In genomic region chr1:2642131-2642559, GRCh38 we compare ENCODE assay signal across 8 cellular contexts. TPM values are rescaled to one million over a fixed set of nuclear protein-coding genes. Genes with fewer than 3 reads are reported as not detected.
DNase-seq lines count a peak whose midpoint lies in the region; ATAC-seq and TF ChIP-seq lines count a peak whose summit lies in the region.

No MANE protein-coding gene starts in this region.

- H3K4me1 Mint-ChIP-seq in WTC11: no peaks in the 10 kb centered on the region; the same call in 1 of the 2 replicates

- H3K4me3 ChIP-seq in right cardiac atrium (ENCODE audit: low read length): peak overlapping the region; percentile 62
- peak overlapping the region; percentile 57 to 97 (median 78) for H3K4me3 ChIP-seq in spleen

- no peaks in the 10 kb centered on the region for H3K27me3 ChIP-seq in right cardiac atrium (ENCODE audit: control insufficient read depth, insufficient read depth)
- peaks cover 0 to 5% (median 0%) of the 10 kb centered on the region in 7 donors for H3K27me3 ChIP-seq in spleen (replicated peaks in 1 of 7)

- POLR2A ChIA-PET in WTC11 (lab: Charles Lee): no interaction called here

- CTCF ChIA-PET in WTC11 (lab: Charles Lee): no interaction called here

- no peak overlapping the region for H3K27ac Mint-ChIP-seq in WTC11

- intact Hi-C loops in right cardiac atrium (cut with DNase I) (no loop called here), spleen (cut with DNase I; ENCODE audit: low total_unique reads) (loop anchor here (5.0 kb wide), 1 partner anchor 50 kb away; no protein-coding TSS in a partner anchor)

- WGBS in right cardiac atrium: 33% methylated on average over 11 of the region's 11 CpGs
- 39 to 51% (median 48%) methylated on average over 9 to 11 of the region's 11 CpGs for WGBS in spleen, 5 donors

- no peaks in the 10 kb centered on the region for H3K9me3 ChIP-seq in right cardiac atrium (ENCODE audit: control insufficient read depth, low read length)
- peaks cover 0 to 20% (median 17%) of the 10 kb centered on the region in 8 donors for H3K9me3 ChIP-seq in spleen

- TF ChIP-seq POLR2A in spleen (IDR thresholded peaks at IDR 0.05): no peak

- peaks cover 5% of the 10 kb centered on the region for H3K36me3 Mint-ChIP-seq in WTC11

- H3K27ac ChIP-seq in right cardiac atrium (ENCODE audit: low read length) (no peak overlapping the region), spleen (peak overlapping the region; percentile 83 to 98 (median 94))

- peaks cover 23% of the 10 kb centered on the region for H3K9me3 Mint-ChIP-seq in WTC11

- ATAC-seq in GM21723 (IDR thresholded peaks at IDR 0.05; ENCODE audit: unreplicated experiment) (peak; percentile 4), WTC11 (no peak), right cardiac atrium (peak; percentile 9 to 12)

- H3K36me3 ChIP-seq in spleen: no peaks in the 10 kb centered on the region

- TF ChIP-seq CTCF in WTC11 (IDR thresholded peaks at IDR 0.05) (no peak), spleen (IDR thresholded peaks at IDR 0.05 in 8 of 11, conservative IDR thresholded peaks at IDR 0.05 in 3 of 11) (no peak)

- peaks cover 28% of the 10 kb centered on the region for H3K27me3 Mint-ChIP-seq in WTC11 (ENCODE audit: low read depth)

- DNase-seq in WTC11 (ENCODE audit: low spot score): no peak
- peak in 1 of 3 donors; percentile 64 for DNase-seq in right cardiac atrium
- DNase-seq in spleen: no peak
- DNase-seq in HPDE6-E6E7 (ENCODE audit: extremely low spot score): no peak
- DNase-seq in HUDEP-2 (lab: John Stamatoyannopoulos, UW; ENCODE audit: unreplicated experiment in 76 of 76): no peak
- no peak for DNase-seq in NCI-H2081 treated with DMSO at 0.1 percent for 48 hours (lab: John Stamatoyannopoulos, UW)
- no peak for DNase-seq in NCI-H2227 treated with DMSO at 0.1 percent for 48 hours (lab: John Stamatoyannopoulos, UW)

- H3K4me3 Mint-ChIP-seq in WTC11: peak overlapping the region; percentile 71

- no peaks in the 10 kb centered on the region for H3K4me1 ChIP-seq in right cardiac atrium (ENCODE audit: control insufficient read depth, insufficient read depth, low read length)
- H3K4me1 ChIP-seq in spleen: peaks cover 8 to 39% (median 21%) of the 10 kb centered on the region in 6 donors

TF ChIP-seq in WTC11, 78 proteins besides CTCF, POLR2A, EP300 and RAD21:
- TF ChIP-seq FOXJ3 (CRISPR knock-in tag; IDR thresholded peaks at IDR 0.05; ENCODE audit: borderline replicate concordance): no peak
- no peak for TF ChIP-seq FOXP1 (CRISPR knock-in tag; IDR thresholded peaks at IDR 0.05; ENCODE audit: borderline replicate concordance)
- no peak for TF ChIP-seq FOXP4 (CRISPR knock-in tag; IDR thresholded peaks at IDR 0.05)
- TF ChIP-seq ZNF532 (CRISPR knock-in tag; IDR thresholded peaks at IDR 0.05; ENCODE audit: borderline replicate concordance): no peak
- no peak for TF ChIP-seq CDX4 (CRISPR knock-in tag; IDR thresholded peaks at IDR 0.05; ENCODE audit: borderline replicate concordance)
- no peak for TF ChIP-seq CREM (CRISPR knock-in tag; IDR thresholded peaks at IDR 0.05)
- TF ChIP-seq, protein P1, sequence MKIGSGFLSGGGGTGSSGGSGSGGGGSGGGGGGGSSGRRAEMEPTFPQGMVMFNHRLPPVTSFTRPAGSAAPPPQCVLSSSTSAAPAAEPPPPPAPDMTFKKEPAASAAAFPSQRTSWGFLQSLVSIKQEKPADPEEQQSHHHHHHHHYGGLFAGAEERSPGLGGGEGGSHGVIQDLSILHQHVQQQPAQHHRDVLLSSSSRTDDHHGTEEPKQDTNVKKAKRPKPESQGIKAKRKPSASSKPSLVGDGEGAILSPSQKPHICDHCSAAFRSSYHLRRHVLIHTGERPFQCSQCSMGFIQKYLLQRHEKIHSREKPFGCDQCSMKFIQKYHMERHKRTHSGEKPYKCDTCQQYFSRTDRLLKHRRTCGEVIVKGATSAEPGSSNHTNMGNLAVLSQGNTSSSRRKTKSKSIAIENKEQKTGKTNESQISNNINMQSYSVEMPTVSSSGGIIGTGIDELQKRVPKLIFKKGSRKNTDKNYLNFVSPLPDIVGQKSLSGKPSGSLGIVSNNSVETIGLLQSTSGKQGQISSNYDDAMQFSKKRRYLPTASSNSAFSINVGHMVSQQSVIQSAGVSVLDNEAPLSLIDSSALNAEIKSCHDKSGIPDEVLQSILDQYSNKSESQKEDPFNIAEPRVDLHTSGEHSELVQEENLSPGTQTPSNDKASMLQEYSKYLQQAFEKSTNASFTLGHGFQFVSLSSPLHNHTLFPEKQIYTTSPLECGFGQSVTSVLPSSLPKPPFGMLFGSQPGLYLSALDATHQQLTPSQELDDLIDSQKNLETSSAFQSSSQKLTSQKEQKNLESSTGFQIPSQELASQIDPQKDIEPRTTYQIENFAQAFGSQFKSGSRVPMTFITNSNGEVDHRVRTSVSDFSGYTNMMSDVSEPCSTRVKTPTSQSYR (CRISPR knock-in tag; IDR thresholded peaks at IDR 0.05): no peak
TF ChIP-seq in WTC11: peak in this region for 0.

RNA-seq across cellular contexts. Expression of gene MMEL1, which starts 9.3 kb away (rescaled TPM):
- total RNA-seq in WTC11 (2021) (0.55 to 0.64 TPM in 2 of 3 replicates, not detected in the other), right cardiac atrium (1 to 10 TPM in 1 of 4 donors, under 1 TPM in 3; 0.32 to 1.5 (median 0.83) TPM), spleen (1 to 10 TPM in 6 of 7 donors, not detected in 1; 1.9 to 4.6 (median 3.5) TPM)
- polyA plus RNA-seq in right cardiac atrium (1.7 TPM), spleen (1 to 10 TPM; 2.5 to 6.4 (median 2.9) TPM)

RNA-seq across cellular contexts. Expression of gene PRXL2B, which starts 55.6 kb away (rescaled TPM):
- 47.8 to 51.1 TPM (median 50.3 TPM) in 3 replicates for total RNA-seq in WTC11 (2021)
- 10 to 100 TPM in 2 of 4 donors, 1 to 10 TPM in 2; 8.0 to 11.8 (median 10.4) TPM for total RNA-seq in right cardiac atrium
- polyA plus RNA-seq in right cardiac atrium: 9.3 TPM
- 10 to 100 TPM; 21.9 to 43.0 (median 26.7) TPM for total RNA-seq in spleen
- polyA plus RNA-seq in spleen: 10 to 100 TPM; 10.7 to 29.0 (median 13.2) TPM
